In genomic region chr12:14612250-14612649, GRCh38 we compare ENCODE assay signal across 1 cellular context.
TF ChIP-seq lines count a peak whose summit lies in the region.

No MANE protein-coding gene starts in this region.

TF ChIP-seq in SK-N-SH, 30 proteins besides CTCF, POLR2A, EP300 and RAD21 (continued from another document):
- TF ChIP-seq REST (IDR thresholded peaks at IDR 0.05; ENCODE audit: low read depth, low read length) (no peak), GABPA (IDR thresholded peaks at IDR 0.05; ENCODE audit: low read depth) (no peak), SIN3A (IDR thresholded peaks at IDR 0.05; ENCODE audit: borderline replicate concordance, low read depth, low read length) (no peak), MEF2A (IDR thresholded peaks at IDR 0.05; ENCODE audit: borderline replicate concordance, low read depth) (no peak), NRF1 (IDR thresholded peaks at IDR 0.05; ENCODE audit: low read depth, low read length) (no peak), ELF1 (IDR thresholded peaks at IDR 0.05) (no peak), CHD2 (IDR thresholded peaks at IDR 0.05; ENCODE audit: low read length, partially characterized antibody) (no peak), SMC3 (IDR thresholded peaks at IDR 0.05; ENCODE audit: low read depth, low read length) (no peak), FOXM1 (IDR thresholded peaks at IDR 0.05; ENCODE audit: low read depth) (no peak), POLR2AphosphoS5 (IDR thresholded peaks at IDR 0.05; ENCODE audit: low read depth, low read length) (no peak), TEAD4 (IDR thresholded peaks at IDR 0.05; ENCODE audit: borderline replicate concordance, insufficient read depth) (no peak)
- TF ChIP-seq, protein P1, sequence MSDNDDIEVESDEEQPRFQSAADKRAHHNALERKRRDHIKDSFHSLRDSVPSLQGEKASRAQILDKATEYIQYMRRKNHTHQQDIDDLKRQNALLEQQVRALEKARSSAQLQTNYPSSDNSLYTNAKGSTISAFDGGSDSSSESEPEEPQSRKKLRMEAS (IDR thresholded peaks at IDR 0.05; ENCODE audit: low read depth): no peak
